In genomic region chr2:176109226-176109954, GRCh38 we compare ENCODE assay signal across 1 cellular context.
TF ChIP-seq lines count a peak whose summit lies in the region.

No MANE protein-coding gene starts in this region.

TF ChIP-seq in H1, 55 proteins besides CTCF, POLR2A, EP300 and RAD21:
- TF ChIP-seq CTBP2 (IDR thresholded peaks at IDR 0.05; ENCODE audit: borderline replicate concordance, insufficient read depth, insufficient read length, low read length) (peak; percentile 38), SIRT6 (IDR thresholded peaks at IDR 0.05; ENCODE audit: low read length) (no peak), SUZ12 (IDR thresholded peaks at IDR 0.05; ENCODE audit: low read length) (peak; percentile 97), CBX8 (IDR thresholded peaks at IDR 0.05; ENCODE audit: borderline replicate concordance, low read depth, low read length) (peak; percentile 97; the same call in 1 of the 2 replicates), RNF2 (IDR thresholded peaks at IDR 0.05; ENCODE audit: borderline replicate concordance, low read depth, low read length, missing control alignments, poor library complexity, severe bottlenecking) (peak; percentile 97), EZH2 (IDR thresholded peaks at IDR 0.05; ENCODE audit: low read depth, low read length, severe bottlenecking) (peak; percentile 97)
